In genomic region chr12:227286-227915, GRCh38 we compare ENCODE assay signal across 22 cellular contexts. TPM values are rescaled to one million over a fixed set of nuclear protein-coding genes. Genes with fewer than 3 reads are reported as not detected.
DNase-seq lines count a peak whose midpoint lies in the region; ATAC-seq and TF ChIP-seq lines count a peak whose summit lies in the region.
"Had no signal": no experiment of that assay in that cellular context is flagged by ENCODE, and none has a peak within 500 bp of the region (broad histone marks: within the 10 kb centered on the region; RNA-seq: fewer than 3 reads in every experiment).

No MANE protein-coding gene starts in this region.

- H3K4ac ChIP-seq in H9 (ENCODE audit: low read depth, low read length), result no peak overlapping the region

- no CpG with 5 or more reads among the region's 7 CpGs for WGBS in H9 (ENCODE audit: extremely low coverage, insufficient read length, low lambda C conversion rate)

- ATAC-seq in HG03025 (IDR thresholded peaks at IDR 0.05; ENCODE audit: low FRiP score, unreplicated experiment), result no peak
- ATAC-seq in GM19463 (IDR thresholded peaks at IDR 0.05; ENCODE audit: unreplicated experiment), result no peak
- ATAC-seq in lower lobe of right lung, result no peak

- intact Hi-C loops in lower lobe of right lung (cut with DNase I), result no loop called here

- H2BK120ac ChIP-seq in H9 (ENCODE audit: low read depth, low read length, poor library complexity, severe bottlenecking), result no peak overlapping the region

- no peak overlapping the region for H3K14ac ChIP-seq in H9 (ENCODE audit: insufficient read depth, low read length)

- no peak overlapping the region for H3K4me3 ChIP-seq in lower lobe of right lung
- H3K4me3 ChIP-seq: BLaER1, SJCRH30 had no signal

- H3K27me3 ChIP-seq in H9 (ENCODE audit: insufficient read depth, low read length) (no peaks in the 10 kb centered on the region), lower lobe of right lung (ENCODE audit: low read depth) (no peaks in the 10 kb centered on the region)
- H3K27me3 ChIP-seq: BLaER1 had no signal

- no peak overlapping the region for H3K23ac ChIP-seq in H9 (ENCODE audit: insufficient read length, low read depth, low read length)

- no peak overlapping the region for H4K5ac ChIP-seq in H9 (ENCODE audit: insufficient read length, low read depth, low read length)

- TF ChIP-seq CTCF in H9 (conservative IDR thresholded peaks at IDR 0.05), result no peak
- TF ChIP-seq CTCF in lower lobe of right lung (IDR thresholded peaks at IDR 0.05), result no peak

- H2BK20ac ChIP-seq in H9 (ENCODE audit: low read depth, low read length, poor library complexity, severe bottlenecking), result no peak overlapping the region

- H3T11ph ChIP-seq in H9 (ENCODE audit: low read length), result no peak overlapping the region

- DNase-seq in H9 (peak; percentile 23), caudate nucleus (lab: John Stamatoyannopoulos, UW) (no peak), mesenteric fat pad (ENCODE audit: low spot score) (peak; percentile 76), OCI-M1 (lab: John Stamatoyannopoulos, UW) (no peak), lower lobe of right lung (no peak)
- DNase-seq: Caco-2; CD4-positive, alpha-beta memory T cell; DMS153; GDM1; GOT3; NCI-H1105; NCI-H2081 treated with DMSO at 0.1 percent for 48 hours; NCI-H446; NCI-H526; SJCRH30 had no signal

- H3K9me3 ChIP-seq in H9 (ENCODE audit: control insufficient read depth, low read depth, low read length), result no peaks in the 10 kb centered on the region
- H3K9me3 ChIP-seq in lower lobe of right lung, result no peaks in the 10 kb centered on the region
- H3K9me3 ChIP-seq: BLaER1, Caco-2, SJCRH30 had no signal

- no peak overlapping the region for H4K91ac ChIP-seq in H9 (ENCODE audit: insufficient read length, low read depth, low read length)

- H3K27ac ChIP-seq in H9 (ENCODE audit: insufficient read length, low read depth, low read length) (no peak overlapping the region), caudate nucleus (ENCODE audit: low read depth, low read length) (peak overlapping the region; percentile 6), temporal lobe (ENCODE audit: low read depth, low read length) (peak overlapping the region; percentile 38), lower lobe of right lung (no peak overlapping the region)
- H3K27ac ChIP-seq: BLaER1, SJCRH30 had no signal

- no peaks in the 10 kb centered on the region for H3K79me1 ChIP-seq in H9 (ENCODE audit: insufficient read depth, low read depth, low read length, poor library complexity, severe bottlenecking)

- no peaks in the 10 kb centered on the region for H3K36me3 Mint-ChIP-seq in H9 (ENCODE audit: insufficient read depth in 1 of 3, low read depth in 3 of 3)
- H3K36me3 Mint-ChIP-seq: CD4-positive, alpha-beta memory T cell; IgD-negative memory B cell had no signal

- peaks cover 12% of the 10 kb centered on the region for H3K27me3 Mint-ChIP-seq in H9 (ENCODE audit: low read depth)

- no peak overlapping the region for H2BK12ac ChIP-seq in H9 (ENCODE audit: insufficient read length, low read depth, low read length)

- H3K4me2 ChIP-seq in H9 (ENCODE audit: insufficient read depth, insufficient read length, low read length), result no peak overlapping the region
- H3K4me2 ChIP-seq: BLaER1 had no signal

- no peak overlapping the region for H4K8ac ChIP-seq in H9 (replicated peaks; ENCODE audit: insufficient read length, low read depth, low read length)

- H3K56ac ChIP-seq in H9 (ENCODE audit: insufficient read length, low read depth, low read length), result no peak overlapping the region

- H3K4me1 Mint-ChIP-seq in H9, result peaks cover 10 to 25% of the 10 kb centered on the region in 2 experiments
- H3K4me1 Mint-ChIP-seq: CD4-positive, alpha-beta memory T cell; IgD-negative memory B cell had no signal

- no peak overlapping the region for H2AFZ ChIP-seq in H9 (ENCODE audit: low read length)

- H3K23me2 ChIP-seq in H9 (ENCODE audit: insufficient read length, low read depth, low read length, poor library complexity, severe bottlenecking), result peaks cover 2% of the 10 kb centered on the region

- no peaks in the 10 kb centered on the region for H3K36me3 ChIP-seq in lower lobe of right lung
- H3K36me3 ChIP-seq: BLaER1, SJCRH30 had no signal

- no peak overlapping the region for H2BK5ac ChIP-seq in H9 (ENCODE audit: insufficient read length, low read length)

- H3K4me1 ChIP-seq in H9 (ENCODE audit: insufficient read depth, low read length), result no peaks in the 10 kb centered on the region
- H3K4me1 ChIP-seq in lower lobe of right lung, result no peaks in the 10 kb centered on the region
- H3K4me1 ChIP-seq: Caco-2, SJCRH30 had no signal

- no peaks in the 10 kb centered on the region for H3K79me2 ChIP-seq in H9 (ENCODE audit: insufficient read depth, low read length)

- H2AK5ac ChIP-seq in H9 (ENCODE audit: insufficient read length, low read length), result no peak overlapping the region

- H2BK15ac ChIP-seq in H9 (ENCODE audit: low read depth, low read length), result no peak overlapping the region

- H3K18ac ChIP-seq in H9 (ENCODE audit: insufficient read length, low read depth, low read length), result no peak overlapping the region

- H3K27ac Mint-ChIP-seq in H9, result no peak overlapping the region
- H3K27ac Mint-ChIP-seq: CD4-positive, alpha-beta memory T cell; IgD-negative memory B cell had no signal

- no peak overlapping the region for H3K4me3 Mint-ChIP-seq in H9
- H3K4me3 Mint-ChIP-seq: CD4-positive, alpha-beta memory T cell; IgD-negative memory B cell had no signal

- no peaks in the 10 kb centered on the region for H4K20me1 ChIP-seq in H9 (ENCODE audit: control insufficient read depth, insufficient read depth, insufficient read length)
- H4K20me1 ChIP-seq: BLaER1 had no signal

- no peaks in the 10 kb centered on the region for H3K9me3 Mint-ChIP-seq in H9
- H3K9me3 Mint-ChIP-seq: CD4-positive, alpha-beta memory T cell; IgD-negative memory B cell had no signal

- no peak overlapping the region for H3K9ac ChIP-seq in H9 (ENCODE audit: extremely low read depth, insufficient read length, low read length)
- H3K9ac ChIP-seq: BLaER1 had no signal

RNA-seq across cellular contexts. Expression of gene SLC6A12, which starts 13.4 kb away (rescaled TPM):
- total RNA-seq in H9 (2021) (0.17 and 0.20 TPM in 2 replicates), mesenteric fat pad (3.4 TPM), temporal lobe (11.1 TPM), lower lobe of right lung (14.2 TPM)
- total RNA-seq: OCI-LY7, SJCRH30 had no signal

RNA-seq across cellular contexts. Expression of gene SLC6A13, which starts 35.2 kb away (rescaled TPM):
- total RNA-seq in H9 (2021), result not detected in 2 replicates
- total RNA-seq in mesenteric fat pad, result not detected
- 14.0 TPM for total RNA-seq in temporal lobe
- 5.0 TPM for total RNA-seq in lower lobe of right lung
- total RNA-seq: Daoy had no signal

Comparison
In these comparisons a context has a peak if more than half of its experiments do, and no peak if none do; other contexts are left out.
1. DNase-seq: peak in H9 (single experiment) and mesenteric fat pad (single experiment); none in caudate nucleus (0 of 61), OCI-M1 (single experiment) and lower lobe of right lung (single experiment).
2. H3K27ac ChIP-seq: peak in caudate nucleus (single experiment) and temporal lobe (single experiment); none in H9 (single experiment) and lower lobe of right lung (single experiment).